Comparison of ENCODE assay signal across 1 cellular context in genomic region chr1:230849451-230850194, GRCh38.
TF ChIP-seq lines count a peak whose summit lies in the region.

No MANE protein-coding gene starts in this region.

TF ChIP-seq in SK-N-SH treated with all-trans-retinoic acid at 6 μM for 48 hours, 23 proteins besides CTCF, POLR2A, EP300 and RAD21 (continued from another document):
- TF ChIP-seq POU6F1 (CRISPR knock-in tag; IDR thresholded peaks at IDR 0.05; ENCODE audit: borderline replicate concordance, low read depth) (0 out of 2 replicates have a peak, but pooled peaks have one; percentile 32), OSR1 (CRISPR knock-in tag; IDR thresholded peaks at IDR 0.05) (no peak), ZFP3 (CRISPR knock-in tag; IDR thresholded peaks at IDR 0.05) (0 out of 2 replicates have a peak, but pooled peaks have one; percentile 16), ARNTL (CRISPR knock-in tag; IDR thresholded peaks at IDR 0.05; ENCODE audit: borderline replicate concordance, low read depth) (no peak), PPARA (CRISPR knock-in tag; IDR thresholded peaks at IDR 0.05; ENCODE audit: borderline replicate concordance) (no peak), GLIS3 (CRISPR knock-in tag; IDR thresholded peaks at IDR 0.05) (no peak), ISL1 (CRISPR knock-in tag; IDR thresholded peaks at IDR 0.05) (peak; percentile 81)
